In the genomic region with DNA sequence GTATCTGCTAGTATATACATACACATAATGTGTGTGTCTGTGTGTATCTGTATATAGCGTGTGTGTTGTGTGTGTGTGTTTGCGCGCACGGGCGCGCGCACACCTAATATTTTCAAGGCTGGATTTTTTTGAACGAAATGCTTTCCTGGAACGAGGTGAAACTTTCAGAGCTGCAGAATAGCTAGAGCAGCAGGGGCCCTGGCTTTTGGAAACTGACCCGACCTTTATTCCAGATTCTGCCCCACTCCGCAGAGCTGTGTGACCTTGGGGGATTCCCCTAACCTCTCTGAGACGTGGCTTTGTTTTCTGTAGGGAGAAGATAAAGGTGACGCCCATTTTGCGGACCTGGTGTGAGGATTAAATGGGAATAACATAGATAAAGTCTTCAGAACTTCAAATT, we compare ENCODE assay signal across 8 cellular contexts. TPM values are rescaled to one million over a fixed set of nuclear protein-coding genes. Genes with fewer than 3 reads are reported as not detected.
DNase-seq lines count a peak whose midpoint lies in the region; ATAC-seq and TF ChIP-seq lines count a peak whose summit lies in the region.

No MANE protein-coding gene starts in this region.

- peak overlapping the region; percentile 65 to 82 (median 76) for H3K4me3 ChIP-seq in BLaER1 treated with 17β-estradiol and CSF1 and Interleukin-3, amounts not matched to agents 10 nM and 100 nM
- peak overlapping the region; percentile 77 for H3K4me3 ChIP-seq in MG63
- peak overlapping the region; percentile 65 for H3K4me3 ChIP-seq in astrocyte of the cerebellum (ENCODE audit: low read depth, low read length)
- H3K4me3 ChIP-seq in kidney epithelial cell (ENCODE audit: low read depth, low read length) = peak overlapping the region; percentile 71

- peaks cover 9 to 12% of the 10 kb centered on the region in 2 donors for H3K4me1 Mint-ChIP-seq in stimulated activated naive B cell treated with anti-CD40 and anti-IgM and Interleukin-4, amounts not matched to agents 10 μg/mL and 1 μg/mL and 100 μg/mL, for 72 hours

- H3K27me3 Mint-ChIP-seq in stimulated activated naive B cell treated with anti-CD40 and anti-IgM and Interleukin-4, amounts not matched to agents 10 μg/mL and 1 μg/mL and 100 μg/mL, for 72 hours = no peaks in the 10 kb centered on the region

- peak overlapping the region; percentile 59 to 92 (median 87); a peak in 21 of 22 replicates for H3K27ac ChIP-seq in BLaER1 treated with 17β-estradiol and CSF1 and Interleukin-3, amounts not matched to agents 10 nM and 100 nM

- in situ Hi-C loops in astrocyte of the cerebellum (cut with HindIII; ENCODE audit: low sequenced_read_pairs) = no loop called here

- H3K36me3 Mint-ChIP-seq in stimulated activated naive B cell treated with anti-CD40 and anti-IgM and Interleukin-4, amounts not matched to agents 10 μg/mL and 1 μg/mL and 100 μg/mL, for 72 hours = peaks cover 3 to 5% of the 10 kb centered on the region in 2 donors

- peaks cover 0 to 8% (median 0%) of the 10 kb centered on the region in 11 experiments; a peak in 5 of 22 replicates for H3K36me3 ChIP-seq in BLaER1 treated with 17β-estradiol and CSF1 and Interleukin-3, amounts not matched to agents 10 nM and 100 nM
- H3K36me3 ChIP-seq in MG63 (no peaks in the 10 kb centered on the region), kidney epithelial cell (ENCODE audit: control insufficient read depth, insufficient read depth, low read length) (no peaks in the 10 kb centered on the region)

- H3K4me2 ChIP-seq in BLaER1 treated with 17β-estradiol and CSF1 and Interleukin-3, amounts not matched to agents 10 nM and 100 nM = peak overlapping the region; percentile 77 to 92 (median 87)

- peak; percentile 29 for ATAC-seq in GM21390 (IDR thresholded peaks at IDR 0.05; ENCODE audit: unreplicated experiment)
- ATAC-seq in stimulated activated naive B cell treated with anti-CD40 and anti-IgM and Interleukin-4, amounts not matched to agents 10 μg/mL and 1 μg/mL and 100 μg/mL, for 72 hours (replicated peaks) = peak; percentile 47 to 48
- ATAC-seq in esophagus mucosa = no peak

- peaks cover 7 to 18% (median 13%) of the 10 kb centered on the region in 10 experiments; a peak in 18 of 20 replicates for H3K4me1 ChIP-seq in BLaER1 treated with 17β-estradiol and CSF1 and Interleukin-3, amounts not matched to agents 10 nM and 100 nM

- DNase-seq in MG63 (no peak), astrocyte of the cerebellum (ENCODE audit: low read depth) (no peak), kidney epithelial cell (ENCODE audit: low read depth) (no peak), iPS-NIHi7 (ENCODE audit: extremely low spot score) (no peak)
- peak; percentile 10 for DNase-seq in stimulated activated naive B cell treated with anti-CD40 and anti-IgM and Interleukin-4, amounts not matched to agents 10 μg/mL and 1 μg/mL and 100 μg/mL, for 72 hours

- no peak for TF ChIP-seq CTCF in astrocyte of the cerebellum (IDR thresholded peaks at IDR 0.05; ENCODE audit: low read depth, low read length, missing control alignments)
- TF ChIP-seq CTCF in kidney epithelial cell (IDR thresholded peaks at IDR 0.05; ENCODE audit: insufficient read depth, low read length, poor library complexity, severe bottlenecking) = no peak

- H3K9me3 Mint-ChIP-seq in stimulated activated naive B cell treated with anti-CD40 and anti-IgM and Interleukin-4, amounts not matched to agents 10 μg/mL and 1 μg/mL and 100 μg/mL, for 72 hours = no peaks in the 10 kb centered on the region

- H3K4me3 Mint-ChIP-seq in stimulated activated naive B cell treated with anti-CD40 and anti-IgM and Interleukin-4, amounts not matched to agents 10 μg/mL and 1 μg/mL and 100 μg/mL, for 72 hours = peak overlapping the region; percentile 99

- no peaks in the 10 kb centered on the region; a peak in 1 of 22 replicates for H3K9me3 ChIP-seq in BLaER1 treated with 17β-estradiol and CSF1 and Interleukin-3, amounts not matched to agents 10 nM and 100 nM (replicated peaks in 1 of 11)
- H3K9me3 ChIP-seq in MG63 = no peaks in the 10 kb centered on the region

- H4K20me1 ChIP-seq in BLaER1 treated with 17β-estradiol and CSF1 and Interleukin-3, amounts not matched to agents 10 nM and 100 nM = peaks cover 0 to 45% (median 13%) of the 10 kb centered on the region in 11 experiments; a peak in 14 of 22 replicates

- H3K27ac Mint-ChIP-seq in stimulated activated naive B cell treated with anti-CD40 and anti-IgM and Interleukin-4, amounts not matched to agents 10 μg/mL and 1 μg/mL and 100 μg/mL, for 72 hours = peak overlapping the region; percentile 96

- H3K9ac ChIP-seq in BLaER1 treated with 17β-estradiol and CSF1 and Interleukin-3, amounts not matched to agents 10 nM and 100 nM = peak overlapping the region; percentile 77 to 91 (median 89)

- no peaks in the 10 kb centered on the region for H3K27me3 ChIP-seq in BLaER1 treated with 17β-estradiol and CSF1 and Interleukin-3, amounts not matched to agents 10 nM and 100 nM
- no peaks in the 10 kb centered on the region for H3K27me3 ChIP-seq in MG63
- H3K27me3 ChIP-seq in kidney epithelial cell (ENCODE audit: control insufficient read depth, insufficient read depth, low read length) = no peaks in the 10 kb centered on the region

RNA-seq across cellular contexts. Expression of gene FXN, which starts 0.8 kb away (rescaled TPM):
- 9.8 and 23.7 TPM in 2 replicates for total RNA-seq in MG63 (2014; rRNA removed; shearing (Covaris generic); ENCODE audit: low replicate concordance)
- total RNA-seq in kidney epithelial cell = 9.8 and 11.4 TPM in 2 replicates
- total RNA-seq in esophagus mucosa = 7.8 TPM

RNA-seq across cellular contexts. Expression of gene PRKACG, which starts 22.4 kb away (rescaled TPM):
- total RNA-seq in MG63 (2014; rRNA removed; shearing (Covaris generic); ENCODE audit: low replicate concordance) = not detected in 2 replicates
- total RNA-seq in kidney epithelial cell (not detected in 2 replicates), esophagus mucosa (not detected)
